ENCODE assay signal across 10 cellular contexts in genomic region chr10:88865281-88865876, GRCh38. TPM values are rescaled to one million over a fixed set of nuclear protein-coding genes. Genes with fewer than 3 reads are reported as not detected.
DNase-seq lines count a peak whose midpoint lies in the region; ATAC-seq and TF ChIP-seq lines count a peak whose summit lies in the region.
"Had no signal": no experiment of that assay in that cellular context is flagged by ENCODE, and none has a peak within 500 bp of the region (broad histone marks: within the 10 kb centered on the region; RNA-seq: fewer than 3 reads in every experiment).

No MANE protein-coding gene starts in this region.

- H3K79me2 ChIP-seq in neural progenitor cell (ENCODE audit: low read depth) = no peaks in the 10 kb centered on the region

- peak overlapping the region; percentile 5 for H2AFZ ChIP-seq in neural progenitor cell (replicated peaks)

- H3K4me3 ChIP-seq in adipocyte (ENCODE audit: low read length) (no peak overlapping the region), neural progenitor cell (no peak overlapping the region)

- H4K20me1 ChIP-seq in neural progenitor cell (ENCODE audit: low read depth) = no peaks in the 10 kb centered on the region

- TF ChIP-seq CTCF in neural progenitor cell (IDR thresholded peaks at IDR 0.05) (peak; percentile 3), Calu3 (IDR thresholded peaks at IDR 0.05; ENCODE audit: unreplicated experiment) (no peak)

- H3K9ac ChIP-seq in adipocyte (ENCODE audit: low read length) (no peak overlapping the region), neural progenitor cell (no peak overlapping the region)

- H3K27me3 ChIP-seq in adipocyte (replicated peaks; ENCODE audit: control insufficient read depth, insufficient read depth, low read length) = no peaks in the 10 kb centered on the region
- H3K27me3 ChIP-seq in neural progenitor cell = no peaks in the 10 kb centered on the region

- no peaks in the 10 kb centered on the region for H3K36me3 Mint-ChIP-seq in neural progenitor cell
- no peaks in the 10 kb centered on the region for H3K36me3 Mint-ChIP-seq in Calu3 (ENCODE audit: insufficient read depth, unreplicated experiment)
- H3K36me3 Mint-ChIP-seq: stimulated activated effector memory CD8-positive, alpha-beta T cell treated with anti-CD3 and anti-CD28 coated beads, Interleukin-12 subunit alpha, Interleukin-12 subunit beta, amount 100 ng/mL, for 72 hours had no signal

- no peaks in the 10 kb centered on the region for H3K9me3 ChIP-seq in adipocyte (ENCODE audit: control insufficient read depth, low read length)
- no peaks in the 10 kb centered on the region for H3K9me3 ChIP-seq in neural progenitor cell (ENCODE audit: low read depth)

- no peaks in the 10 kb centered on the region for H3F3A ChIP-seq in neural progenitor cell (ENCODE audit: low read depth)

- no peak overlapping the region for H3K27ac ChIP-seq in neural progenitor cell

- BruUV-seq in Calu3 (replicated peaks; lab: Mats Ljungman, UMichigan) = no TSS peak

- peak; percentile 33 for DNase-seq in EH (ENCODE audit: low read depth)
- DNase-seq in KBM-7 = peak; percentile 54
- peak; percentile 26 for DNase-seq in adipocyte (ENCODE audit: low read depth)
- no peak for DNase-seq in neural progenitor cell (ENCODE audit: low spot score)
- DNase-seq in mucosa of gallbladder (ENCODE audit: low spot score) = no peak
- no peak for DNase-seq in Calu3
- DNase-seq: activated CD8-positive, alpha-beta memory T cell treated with anti-CD3 and anti-CD28 coated beads, Interleukin-2, amount 50 U/mL, for 4 hours; cortex of kidney had no signal

- no peaks in the 10 kb centered on the region for H3K9me3 Mint-ChIP-seq in neural progenitor cell
- H3K9me3 Mint-ChIP-seq in Calu3 (ENCODE audit: low read depth, unreplicated experiment) = no peaks in the 10 kb centered on the region
- H3K9me3 Mint-ChIP-seq: stimulated activated effector memory CD8-positive, alpha-beta T cell treated with anti-CD3 and anti-CD28 coated beads, Interleukin-12 subunit alpha, Interleukin-12 subunit beta, amount 100 ng/mL, for 72 hours had no signal

- H3K4me1 Mint-ChIP-seq in neural progenitor cell (no peaks in the 10 kb centered on the region), Calu3 (ENCODE audit: low read depth, unreplicated experiment) (no peaks in the 10 kb centered on the region)
- H3K4me1 Mint-ChIP-seq: stimulated activated effector memory CD8-positive, alpha-beta T cell treated with anti-CD3 and anti-CD28 coated beads, Interleukin-12 subunit alpha, Interleukin-12 subunit beta, amount 100 ng/mL, for 72 hours had no signal

- no peak overlapping the region for H3K4me2 ChIP-seq in neural progenitor cell

- no peak for ATAC-seq in GM21447 (IDR thresholded peaks at IDR 0.05; ENCODE audit: unreplicated experiment)
- ATAC-seq: stimulated activated effector memory CD8-positive, alpha-beta T cell treated with anti-CD3 and anti-CD28 coated beads, Interleukin-12 subunit alpha, Interleukin-12 subunit beta, amount 100 ng/mL, for 72 hours had no signal

- H3K27me3 Mint-ChIP-seq in neural progenitor cell (ENCODE audit: insufficient read depth, low read depth) = no peaks in the 10 kb centered on the region
- no peaks in the 10 kb centered on the region for H3K27me3 Mint-ChIP-seq in Calu3 (ENCODE audit: unreplicated experiment)

- in situ Hi-C loops in KBM-7 (cut with MboI; ENCODE audit: low pct_unique_long_range_greater_than_20kb, low sequenced_read_pairs) = no loop called here

- H3K4me3 Mint-ChIP-seq in neural progenitor cell (no peak overlapping the region), Calu3 (ENCODE audit: low read depth, unreplicated experiment) (no peak overlapping the region)
- H3K4me3 Mint-ChIP-seq: stimulated activated effector memory CD8-positive, alpha-beta T cell treated with anti-CD3 and anti-CD28 coated beads, Interleukin-12 subunit alpha, Interleukin-12 subunit beta, amount 100 ng/mL, for 72 hours had no signal

- H3K27ac Mint-ChIP-seq in neural progenitor cell (no peak overlapping the region), Calu3 (ENCODE audit: unreplicated experiment) (no peak overlapping the region)
- H3K27ac Mint-ChIP-seq: stimulated activated effector memory CD8-positive, alpha-beta T cell treated with anti-CD3 and anti-CD28 coated beads, Interleukin-12 subunit alpha, Interleukin-12 subunit beta, amount 100 ng/mL, for 72 hours had no signal

- CTCF ChIA-PET in Calu3 (lab: Charles Lee) = interaction anchor here (0.6 to 1.2 kb wide), 3 partner anchors 29 to 282 kb away, joined by 3 to 6 read pairs (median 3); partner anchors contain the start of gene RNLS

- H3K4me1 ChIP-seq in adipocyte (ENCODE audit: control insufficient read depth, insufficient read depth, low read length) (no peaks in the 10 kb centered on the region), neural progenitor cell (no peaks in the 10 kb centered on the region)

- H3K36me3 ChIP-seq in adipocyte (ENCODE audit: control insufficient read depth, insufficient read depth, low read length, severe bottlenecking) (no peaks in the 10 kb centered on the region), neural progenitor cell (no peaks in the 10 kb centered on the region)

- intact Hi-C loops in Calu3 (cut with micrococcal nuclease; ENCODE audit: unreplicated experiment) = loop anchor here (1.0 kb wide), 1 partner anchor 30 kb away; no protein-coding TSS in a partner anchor

RNA-seq across cellular contexts. Expression of gene ANKRD22, which starts 13.7 kb away (rescaled TPM):
- total RNA-seq in neural progenitor cell (ENCODE audit: low replicate concordance) (not detected in 2 replicates), mucosa of gallbladder (11.6 TPM), Calu3 (2022) (20.6 and 33.7 TPM in 2 replicates)

RNA-seq across cellular contexts. Expression of gene STAMBPL1, which starts 14.7 kb away (rescaled TPM):
- total RNA-seq in neural progenitor cell (ENCODE audit: low replicate concordance) (1.6 and 1.9 TPM in 2 replicates), mucosa of gallbladder (6.8 TPM), Calu3 (2022) (9.4 and 9.5 TPM in 2 replicates)

Comparison
In these comparisons a context has a peak if more than half of its experiments do, and no peak if none do; other contexts are left out.
1. DNase-seq: peak in EH (single experiment), KBM-7 (single experiment) and adipocyte (single experiment); none in neural progenitor cell (single experiment), mucosa of gallbladder (single experiment) and Calu3 (single experiment).
2. RNA of gene ANKRD22, which starts 13.7 kb away (total RNA-seq): 20.6 to 33.7 TPM in Calu3 and 11.6 TPM in mucosa of gallbladder (single experiment); not detected in neural progenitor cell; every median in the first group is over 10 times any median in the second.